Comparison of ENCODE assay signal across 21 cellular contexts in genomic region chr1:28108006-28108405, GRCh38.
"Had no signal": no experiment of that assay in that cellular context is flagged by ENCODE, and none has a peak within 500 bp of the region (broad histone marks: within the 10 kb centered on the region; RNA-seq: fewer than 3 reads in every experiment).

No MANE protein-coding gene starts in this region.

- H3K36me3 Mint-ChIP-seq: natural killer cell had no signal

- H3K9me3 ChIP-seq: esophagus squamous epithelium, gastroesophageal sphincter, ovary, right atrium auricular region, sigmoid colon, suprapubic skin, thyroid gland, upper lobe of left lung, uterus had no signal

- H3K27me3 ChIP-seq: esophagus squamous epithelium, gastroesophageal sphincter, ovary, right atrium auricular region, sigmoid colon, suprapubic skin, thyroid gland, upper lobe of left lung, uterus had no signal

- ATAC-seq: effector memory CD8-positive, alpha-beta T cell; gastroesophageal sphincter; left lobe of liver; natural killer cell had no signal

- H3K4me3 Mint-ChIP-seq: effector memory CD8-positive, alpha-beta T cell; natural killer cell; neural crest cell had no signal

- H3K27ac Mint-ChIP-seq: effector memory CD8-positive, alpha-beta T cell; natural killer cell had no signal

- H3K9me3 Mint-ChIP-seq: effector memory CD8-positive, alpha-beta T cell; natural killer cell had no signal

- H3K4me1 ChIP-seq: gastroesophageal sphincter, right atrium auricular region, sigmoid colon, uterus had no signal

- DNase-seq: effector memory CD8-positive, alpha-beta T cell; esophagus squamous epithelium; foreskin fibroblast; glutamatergic neuron; islet precursor cell; mammary epithelial cell; natural killer cell; ovary; sigmoid colon; stimulated activated CD4-positive, alpha-beta T cell treated with anti-CD3 and anti-CD28 coated beads, Interleukin-2, amount 100 ng/mL, for 24 hours; stimulated activated CD4-positive, alpha-beta T cell treated with anti-CD3 and anti-CD28 coated beads, Interleukin-4, amount 100 ng/mL, for 4 hours; stimulated activated naive CD4-positive, alpha-beta T cell; thyroid gland; upper lobe of left lung; uterus had no signal

- H3K4me3 ChIP-seq: esophagus squamous epithelium, gastroesophageal sphincter, ovary, right atrium auricular region, sigmoid colon, skin epidermis, suprapubic skin, thyroid gland, upper lobe of left lung, uterus had no signal

- H3K27me3 Mint-ChIP-seq: effector memory CD8-positive, alpha-beta T cell had no signal

- H3K27ac ChIP-seq: esophagus squamous epithelium, gastroesophageal sphincter, ovary, right atrium auricular region, sigmoid colon, suprapubic skin, thyroid gland, uterus had no signal

- H3K36me3 ChIP-seq: esophagus squamous epithelium, gastroesophageal sphincter, ovary, right atrium auricular region, sigmoid colon, suprapubic skin, thyroid gland, upper lobe of left lung, uterus had no signal
